1 cellular context compared by ENCODE assay signal in the genomic region with DNA sequence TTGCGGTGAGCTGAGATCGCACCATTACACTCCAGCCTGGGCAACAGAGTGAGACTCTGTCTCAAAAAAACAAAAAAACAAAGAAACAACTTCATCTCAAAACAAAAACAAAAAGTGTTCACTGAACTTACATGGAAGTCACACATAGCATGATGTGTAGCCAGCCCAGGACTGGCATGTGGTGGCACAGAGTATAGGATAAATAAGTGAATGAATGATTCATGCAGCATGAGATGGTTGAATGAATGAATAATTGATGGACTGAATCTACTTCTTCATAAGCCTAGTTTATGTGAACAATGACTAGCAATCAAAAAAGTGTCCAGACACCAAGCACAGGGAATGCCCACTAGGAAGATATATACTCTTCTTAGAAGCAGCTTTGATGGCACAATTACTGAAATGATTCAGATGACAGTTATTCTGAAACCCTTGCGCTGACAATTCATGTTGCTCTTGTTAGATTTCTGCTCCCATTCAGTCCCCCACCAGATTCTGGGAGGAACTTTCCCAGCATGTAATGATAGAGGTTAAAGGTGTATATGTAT.
TF ChIP-seq lines count a peak whose summit lies in the region.

No MANE protein-coding gene starts in this region.

TF ChIP-seq in GM12878, 131 proteins besides CTCF, POLR2A, EP300 and RAD21:
- no peak for TF ChIP-seq NFYA (IDR thresholded peaks at IDR 0.05; ENCODE audit: borderline replicate concordance, low read depth, low read length)
- TF ChIP-seq MEF2A (IDR thresholded peaks at IDR 0.05; ENCODE audit: insufficient read depth, low read depth, low read length), result no peak
- no peak for TF ChIP-seq RB1 (IDR thresholded peaks at IDR 0.05; ENCODE audit: borderline replicate concordance)
- no peak for TF ChIP-seq CBFB (IDR thresholded peaks at IDR 0.05; ENCODE audit: low read depth)
- TF ChIP-seq, protein P1, sequence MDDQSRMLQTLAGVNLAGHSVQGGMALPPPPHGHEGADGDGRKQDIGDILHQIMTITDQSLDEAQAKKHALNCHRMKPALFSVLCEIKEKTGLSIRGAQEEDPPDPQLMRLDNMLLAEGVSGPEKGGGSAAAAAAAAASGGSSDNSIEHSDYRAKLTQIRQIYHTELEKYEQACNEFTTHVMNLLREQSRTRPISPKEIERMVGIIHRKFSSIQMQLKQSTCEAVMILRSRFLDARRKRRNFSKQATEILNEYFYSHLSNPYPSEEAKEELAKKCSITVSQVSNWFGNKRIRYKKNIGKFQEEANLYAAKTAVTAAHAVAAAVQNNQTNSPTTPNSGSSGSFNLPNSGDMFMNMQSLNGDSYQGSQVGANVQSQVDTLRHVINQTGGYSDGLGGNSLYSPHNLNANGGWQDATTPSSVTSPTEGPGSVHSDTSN (IDR thresholded peaks at IDR 0.05; ENCODE audit: insufficient replicate concordance, low read depth, low read length), result no peak
- no peak for TF ChIP-seq EGR1 (IDR thresholded peaks at IDR 0.05; ENCODE audit: borderline replicate concordance in 1 of 2, low read depth in 2 of 2, low read length in 2 of 2)
- no peak for TF ChIP-seq ZSCAN29 (IDR thresholded peaks at IDR 0.05)
- TF ChIP-seq HDGF (IDR thresholded peaks at IDR 0.05), result no peak
- TF ChIP-seq NFIC (IDR thresholded peaks at IDR 0.05; ENCODE audit: low read depth, low read length), result no peak
- TF ChIP-seq YY1 (IDR thresholded peaks at IDR 0.05; ENCODE audit: low read depth, low read length), result no peak
- TF ChIP-seq, protein P2, sequence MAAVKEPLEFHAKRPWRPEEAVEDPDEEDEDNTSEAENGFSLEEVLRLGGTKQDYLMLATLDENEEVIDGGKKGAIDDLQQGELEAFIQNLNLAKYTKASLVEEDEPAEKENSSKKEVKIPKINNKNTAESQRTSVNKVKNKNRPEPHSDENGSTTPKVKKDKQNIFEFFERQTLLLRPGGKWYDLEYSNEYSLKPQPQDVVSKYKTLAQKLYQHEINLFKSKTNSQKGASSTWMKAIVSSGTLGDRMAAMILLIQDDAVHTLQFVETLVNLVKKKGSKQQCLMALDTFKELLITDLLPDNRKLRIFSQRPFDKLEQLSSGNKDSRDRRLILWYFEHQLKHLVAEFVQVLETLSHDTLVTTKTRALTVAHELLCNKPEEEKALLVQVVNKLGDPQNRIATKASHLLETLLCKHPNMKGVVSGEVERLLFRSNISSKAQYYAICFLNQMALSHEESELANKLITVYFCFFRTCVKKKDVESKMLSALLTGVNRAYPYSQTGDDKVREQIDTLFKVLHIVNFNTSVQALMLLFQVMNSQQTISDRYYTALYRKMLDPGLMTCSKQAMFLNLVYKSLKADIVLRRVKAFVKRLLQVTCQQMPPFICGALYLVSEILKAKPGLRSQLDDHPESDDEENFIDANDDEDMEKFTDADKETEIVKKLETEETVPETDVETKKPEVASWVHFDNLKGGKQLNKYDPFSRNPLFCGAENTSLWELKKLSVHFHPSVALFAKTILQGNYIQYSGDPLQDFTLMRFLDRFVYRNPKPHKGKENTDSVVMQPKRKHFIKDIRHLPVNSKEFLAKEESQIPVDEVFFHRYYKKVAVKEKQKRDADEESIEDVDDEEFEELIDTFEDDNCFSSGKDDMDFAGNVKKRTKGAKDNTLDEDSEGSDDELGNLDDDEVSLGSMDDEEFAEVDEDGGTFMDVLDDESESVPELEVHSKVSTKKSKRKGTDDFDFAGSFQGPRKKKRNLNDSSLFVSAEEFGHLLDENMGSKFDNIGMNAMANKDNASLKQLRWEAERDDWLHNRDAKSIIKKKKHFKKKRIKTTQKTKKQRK (IDR thresholded peaks at IDR 0.05; ENCODE audit: low read depth, low read length), result no peak
- no peak for TF ChIP-seq MTA2 (IDR thresholded peaks at IDR 0.05; ENCODE audit: low read depth)
- TF ChIP-seq MEF2B (IDR thresholded peaks at IDR 0.05; ENCODE audit: partially characterized antibody, poor library complexity, severe bottlenecking), result no peak
